Comparison of ENCODE assay signal across 8 cellular contexts in genomic region chr14:31205681-31206535, GRCh38. TPM values are rescaled to one million over a fixed set of nuclear protein-coding genes. Genes with fewer than 3 reads are reported as not detected.
A peak's percentile ranks its signal among the peaks of the same experiment; 100 is the strongest.
DNase-seq lines count a peak whose midpoint lies in the region; ATAC-seq and TF ChIP-seq lines count a peak whose summit lies in the region.

No MANE protein-coding gene starts in this region.

- H3K9ac ChIP-seq in ES-I3 (ENCODE audit: low read depth, low read length), result peak overlapping the region; percentile 97

- 0 out of 2 replicates have a peak, but pooled peaks cover 4% of the 10 kb centered on the region for H3K4me1 ChIP-seq in ES-I3 (ENCODE audit: insufficient read depth, low read length)

- peak overlapping the region; percentile 44 for H3K27ac Mint-ChIP-seq in activated T-helper 2 cell treated with anti-CD3 and anti-CD28 coated beads, Interferon-gamma antibody, Interleukin-2, Interleukin-4, amounts not matched to agents 10 μg/mL and 5 μg/mL and 100 μg/mL, durations not matched to agents 14 hours and 24 hours and 36 hours

- H3K27ac ChIP-seq in skin epidermis, result peak overlapping the region in 20 of 21 experiments; percentile 84 to 100 (median 99)

- H3K4me1 Mint-ChIP-seq in activated T-helper 2 cell treated with anti-CD3 and anti-CD28 coated beads, Interferon-gamma antibody, Interleukin-2, Interleukin-4, amounts not matched to agents 10 μg/mL and 5 μg/mL and 100 μg/mL, durations not matched to agents 14 hours and 24 hours and 36 hours (ENCODE audit: low read depth), result peaks cover 31% of the 10 kb centered on the region

- no peak for TF ChIP-seq CTCF in LNCaP clone FGC (IDR thresholded peaks at IDR 0.05; ENCODE audit: control insufficient read depth, extremely low read depth, insufficient read depth)

- H3K36me3 Mint-ChIP-seq in activated T-helper 2 cell treated with anti-CD3 and anti-CD28 coated beads, Interferon-gamma antibody, Interleukin-2, Interleukin-4, amounts not matched to agents 10 μg/mL and 5 μg/mL and 100 μg/mL, durations not matched to agents 14 hours and 24 hours and 36 hours (ENCODE audit: low read depth), result peaks cover 37% of the 10 kb centered on the region

- H3K27me3 Mint-ChIP-seq in activated T-helper 2 cell treated with anti-CD3 and anti-CD28 coated beads, Interferon-gamma antibody, Interleukin-2, Interleukin-4, amounts not matched to agents 10 μg/mL and 5 μg/mL and 100 μg/mL, durations not matched to agents 14 hours and 24 hours and 36 hours (ENCODE audit: low read depth), result peaks cover under 1% of the 10 kb centered on the region

- DNase-seq in LNCaP clone FGC (ENCODE audit: low read depth) (peak; percentile 25), COLO668 (lab: John Stamatoyannopoulos, UW; ENCODE audit: unreplicated experiment) (no peak), NCI-H1930 (lab: John Stamatoyannopoulos, UW) (no peak)
- DNase-seq in activated T-helper 2 cell treated with anti-CD3 and anti-CD28 coated beads, Interferon-gamma antibody, Interleukin-2, Interleukin-4, amounts not matched to agents 10 μg/mL and 5 μg/mL and 100 μg/mL, durations not matched to agents 14 hours and 24 hours and 36 hours (ENCODE audit: low spot score), result no peak

- H3K9me3 ChIP-seq in ES-I3 (ENCODE audit: control insufficient read depth, insufficient read depth, low read length), result no peaks in the 10 kb centered on the region

- no peak for ATAC-seq in HG02938 (IDR thresholded peaks at IDR 0.05; ENCODE audit: unreplicated experiment)

- no peaks in the 10 kb centered on the region for H3K9me3 Mint-ChIP-seq in activated T-helper 2 cell treated with anti-CD3 and anti-CD28 coated beads, Interferon-gamma antibody, Interleukin-2, Interleukin-4, amounts not matched to agents 10 μg/mL and 5 μg/mL and 100 μg/mL, durations not matched to agents 14 hours and 24 hours and 36 hours

- intact Hi-C loops in activated T-helper 2 cell treated with anti-CD3 and anti-CD28 coated beads, Interferon-gamma antibody, Interleukin-2, Interleukin-4, amounts not matched to agents 10 μg/mL and 5 μg/mL and 100 μg/mL, durations not matched to agents 14 hours and 24 hours and 36 hours (cut with micrococcal nuclease), result loop anchor here (1.0 to 10.0 kb wide), 6 partner anchors 9 to 996 kb away; partner anchors contain the start of genes ARHGAP5, G2E3, RNU6-7 and RNU6-8

- H3K4me3 ChIP-seq in LNCaP clone FGC (ENCODE audit: low read depth, low read length), result peak overlapping the region; percentile 85
- peak overlapping the region; percentile 91 for H3K4me3 ChIP-seq in iPS-11a (ENCODE audit: low read depth, low read length)
- peak overlapping the region; percentile 71 to 97 (median 79) for H3K4me3 ChIP-seq in skin epidermis

- no peaks in the 10 kb centered on the region; the same call in 1 of the 2 replicates for H3K36me3 ChIP-seq in ES-I3 (ENCODE audit: insufficient read depth, low read length)

- peak overlapping the region; percentile 83 for H3K4me3 Mint-ChIP-seq in activated T-helper 2 cell treated with anti-CD3 and anti-CD28 coated beads, Interferon-gamma antibody, Interleukin-2, Interleukin-4, amounts not matched to agents 10 μg/mL and 5 μg/mL and 100 μg/mL, durations not matched to agents 14 hours and 24 hours and 36 hours (ENCODE audit: low read depth)

RNA-seq across cellular contexts. Expression of gene HECTD1, which starts 1.7 kb away (rescaled TPM):
- total RNA-seq in activated T-helper 2 cell treated with anti-CD3 and anti-CD28 coated beads, Interferon-gamma antibody, Interleukin-2, Interleukin-4, amounts not matched to agents 10 μg/mL and 5 μg/mL and 100 μg/mL, durations not matched to agents 14 hours and 24 hours and 36 hours, result 109 and 114 TPM in 2 replicates
